In genomic region chr2:236512267-236512666, GRCh38 we compare ENCODE assay signal across 7 cellular contexts.
"Had no signal": no experiment of that assay in that cellular context is flagged by ENCODE, and none has a peak within 500 bp of the region (broad histone marks: within the 10 kb centered on the region; RNA-seq: fewer than 3 reads in every experiment).

No MANE protein-coding gene starts in this region.

- DNase-seq: NCI-H1048, NCI-H187 treated with DMSO at 0.1 percent for 48 hours, NCI-H2081 treated with DMSO at 0.1 percent for 48 hours, SIG-M5 had no signal

- H3K36me3 ChIP-seq: brain microvascular endothelial cell, cardiac muscle cell had no signal

- FAIRE-seq: TTC549 had no signal

- H3K27ac ChIP-seq: brain microvascular endothelial cell, cardiac muscle cell had no signal

- H3K4me3 ChIP-seq: cardiac muscle cell had no signal
